In the genomic region with DNA sequence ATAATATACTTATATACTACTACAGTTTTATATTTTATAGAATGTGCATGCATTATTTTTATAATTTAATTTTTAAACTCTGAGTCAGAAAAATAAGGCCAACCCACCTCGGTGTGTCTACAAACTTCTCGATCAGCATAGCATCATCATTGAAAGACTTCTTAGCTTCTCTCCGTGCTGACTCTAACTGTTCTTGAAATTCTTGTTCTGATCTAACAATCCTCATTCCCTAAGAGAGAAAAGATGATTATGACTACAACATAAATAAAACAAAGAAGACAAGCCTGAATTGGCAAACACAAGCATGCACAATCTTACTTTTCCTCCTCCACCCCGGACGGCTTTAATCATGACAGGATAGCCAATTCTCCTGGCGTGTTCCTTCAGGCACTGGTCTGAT, we compare ENCODE assay signal across 3 cellular contexts.
"Had no signal": no experiment of that assay in that cellular context is flagged by ENCODE, and none has a peak within 500 bp of the region (broad histone marks: within the 10 kb centered on the region; RNA-seq: fewer than 3 reads in every experiment).

No MANE protein-coding gene starts in this region.

- DNase-seq: GDM1, GF-D8 had no signal

- H3K4me3 ChIP-seq: GM12878 had no signal

- ATAC-seq: GM12878 had no signal
